27 cellular contexts compared by ENCODE assay signal in the genomic region with DNA sequence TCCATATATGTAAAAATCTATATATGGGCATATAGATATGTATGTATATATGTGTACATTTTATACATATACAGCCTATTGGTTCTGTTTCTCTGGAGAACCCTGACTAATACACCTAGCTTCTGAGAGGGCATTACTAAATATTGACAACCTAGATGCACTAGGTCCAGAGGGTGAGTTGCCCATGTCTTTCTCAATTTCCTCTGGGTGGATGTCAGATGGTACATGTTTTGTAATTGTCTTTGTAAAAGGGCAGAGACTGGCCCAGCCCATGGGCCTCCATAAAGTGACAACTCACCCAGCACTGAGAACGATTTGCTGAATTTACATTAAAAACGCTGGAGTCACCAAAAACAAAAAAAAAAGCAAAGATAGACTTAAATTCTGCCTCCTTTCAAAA.
"Had no signal": no experiment of that assay in that cellular context is flagged by ENCODE, and none has a peak within 500 bp of the region (broad histone marks: within the 10 kb centered on the region; RNA-seq: fewer than 3 reads in every experiment).

No MANE protein-coding gene starts in this region.

- H3K36me3 ChIP-seq: esophagus muscularis mucosa, gastroesophageal sphincter, heart left ventricle, left lung, lower lobe of right lung had no signal

- H3K79me2 ChIP-seq: hepatocyte had no signal

- H3K9me3 ChIP-seq: esophagus muscularis mucosa, left lung, lower lobe of right lung, mucosa of descending colon had no signal

- H3K36me3 Mint-ChIP-seq: immature natural killer cell, memory B cell, naive B cell had no signal

- H3K27ac ChIP-seq: coronary artery, dorsolateral prefrontal cortex, esophagus muscularis mucosa, foreskin keratinocyte, gastroesophageal sphincter, heart left ventricle, hepatocyte, left lung, lower lobe of right lung had no signal

- H3K4me3 ChIP-seq: coronary artery, dorsolateral prefrontal cortex, esophagus muscularis mucosa, gastroesophageal sphincter, heart left ventricle, hepatocyte, left lung, lower lobe of right lung, mucosa of descending colon had no signal

- ATAC-seq: foreskin keratinocyte; gastroesophageal sphincter; heart left ventricle; left colon; left lung; left ventricle myocardium superior; lower lobe of right lung; mucosa of descending colon; naive thymus-derived CD8-positive, alpha-beta T cell had no signal

- H3K27ac Mint-ChIP-seq: immature natural killer cell; memory B cell; mesothelial cell of epicardium; naive B cell; naive thymus-derived CD8-positive, alpha-beta T cell had no signal

- H3K4me1 Mint-ChIP-seq: immature natural killer cell, memory B cell had no signal

- H3K4me2 ChIP-seq: hepatocyte had no signal

- FAIRE-seq: colon, frontal cortex, kidney had no signal

- DNase-seq: dermis blood vessel endothelial cell; dorsolateral prefrontal cortex; effector CD4-positive, alpha-beta T cell; effector memory CD4-positive, alpha-beta T cell; foreskin keratinocyte; heart left ventricle; hypothalamus; immature natural killer cell; islet precursor cell; kidney; kidney glomerular epithelial cell; left colon; left lung; left ventricle myocardium superior; lower lobe of right lung; mammary epithelial cell; mucosa of descending colon; naive B cell; naive thymus-derived CD8-positive, alpha-beta T cell had no signal

- H3K4me1 ChIP-seq: foreskin keratinocyte, gastroesophageal sphincter, heart left ventricle, left lung, lower lobe of right lung had no signal

- H3K4me3 Mint-ChIP-seq: immature natural killer cell; memory B cell; mesothelial cell of epicardium; naive B cell; naive thymus-derived CD8-positive, alpha-beta T cell had no signal

- H3K27me3 ChIP-seq: dorsolateral prefrontal cortex, esophagus muscularis mucosa, gastroesophageal sphincter, heart left ventricle, hepatocyte, left lung had no signal

- H2AFZ ChIP-seq: hepatocyte had no signal
